1 cellular context compared by ENCODE assay signal in genomic region chr1:143989719-143990118, GRCh38. TPM values are rescaled to one million over a fixed set of nuclear protein-coding genes. Genes with fewer than 3 reads are reported as not detected.
"Had no signal": no experiment of that assay in that cellular context is flagged by ENCODE, and none has a peak within 500 bp of the region (broad histone marks: within the 10 kb centered on the region; RNA-seq: fewer than 3 reads in every experiment).

No MANE protein-coding gene starts in this region.

RNA-seq across cellular contexts. Expression of gene FAM72C, which starts 17.9 kb away (rescaled TPM):
- total RNA-seq: HT-29 had no signal
